In genomic region chr17:64781013-64781392, GRCh38 we compare ENCODE assay signal across 8 cellular contexts.
DNase-seq lines count a peak whose midpoint lies in the region; ATAC-seq and TF ChIP-seq lines count a peak whose summit lies in the region.

No MANE protein-coding gene starts in this region.

- H3K9me3 Mint-ChIP-seq in activated CD8-positive, alpha-beta T cell treated with anti-CD3 and anti-CD28 coated beads for 36 hours: no peaks in the 10 kb centered on the region

- peak overlapping the region; percentile 97 for H3K4me2 ChIP-seq in smooth muscle cell

- H3K4me1 Mint-ChIP-seq in activated CD8-positive, alpha-beta T cell treated with anti-CD3 and anti-CD28 coated beads for 36 hours (ENCODE audit: low read depth): peaks cover 36% of the 10 kb centered on the region

- DNase-seq in DMS53 (lab: John Stamatoyannopoulos, UW): peak; percentile 60
- no peak for DNase-seq in DMS53 treated with DMSO at 0.1 percent for 48 hours (lab: John Stamatoyannopoulos, UW; ENCODE audit: unreplicated experiment)
- DNase-seq in activated CD8-positive, alpha-beta T cell treated with anti-CD3 and anti-CD28 coated beads for 36 hours: no peak
- peak; percentile 43 for DNase-seq in left ventricle myocardium superior
- DNase-seq in smooth muscle cell (lab: John Stamatoyannopoulos, UW; ENCODE audit: unreplicated experiment): no peak
- DNase-seq in stimulated activated CD4-positive, alpha-beta T cell treated with anti-CD3 and anti-CD28 coated beads, Interleukin-12 subunit alpha, Interleukin-12 subunit beta, amount 100 ng/mL, for 4 hours: no peak
- no peak for DNase-seq in effector CD4-positive, alpha-beta T cell
- no peak for DNase-seq in NCI-H146 (lab: John Stamatoyannopoulos, UW)

- H3K27ac ChIP-seq in smooth muscle cell (ENCODE audit: low read depth): peak overlapping the region; percentile 28

- H3K4me1 ChIP-seq in smooth muscle cell (ENCODE audit: low read depth): peaks cover 49% of the 10 kb centered on the region

- ATAC-seq in activated CD8-positive, alpha-beta T cell treated with anti-CD3 and anti-CD28 coated beads for 36 hours: no peak
- ATAC-seq in left ventricle myocardium superior: peak; percentile 2

- H3K4me3 Mint-ChIP-seq in activated CD8-positive, alpha-beta T cell treated with anti-CD3 and anti-CD28 coated beads for 36 hours: peak overlapping the region; percentile 73

- no peak overlapping the region for H3K27ac Mint-ChIP-seq in activated CD8-positive, alpha-beta T cell treated with anti-CD3 and anti-CD28 coated beads for 36 hours

- WGBS in smooth muscle cell (ENCODE audit: low lambda C conversion rate): 0% methylated on average over 19 of the region's 31 CpGs

- no peak for TF ChIP-seq CTCF in activated CD8-positive, alpha-beta T cell treated with anti-CD3 and anti-CD28 coated beads for 36 hours (IDR thresholded peaks at IDR 0.05)
- TF ChIP-seq CTCF in smooth muscle cell (IDR thresholded peaks at IDR 0.05; ENCODE audit: borderline replicate concordance, insufficient read depth, poor library complexity, severe bottlenecking): no peak

- no peaks in the 10 kb centered on the region for H3K36me3 Mint-ChIP-seq in activated CD8-positive, alpha-beta T cell treated with anti-CD3 and anti-CD28 coated beads for 36 hours (ENCODE audit: low read depth)

- CTCF ChIA-PET in activated CD8-positive, alpha-beta T cell treated with anti-CD3 and anti-CD28 coated beads for 36 hours (lab: Charles Lee): interaction anchor here (1.4 kb wide), 1 partner anchor 12 kb away, joined by 3 read pairs; no protein-coding TSS in a partner anchor

- peaks cover 11% of the 10 kb centered on the region for H4K20me1 ChIP-seq in smooth muscle cell (ENCODE audit: low read depth)

- H2AFZ ChIP-seq in smooth muscle cell (ENCODE audit: low read depth): no peak overlapping the region

- peak overlapping the region; percentile 35 for H3K9ac ChIP-seq in smooth muscle cell (ENCODE audit: low read depth)

- H3K27me3 Mint-ChIP-seq in activated CD8-positive, alpha-beta T cell treated with anti-CD3 and anti-CD28 coated beads for 36 hours: peaks cover 2% of the 10 kb centered on the region

- no peaks in the 10 kb centered on the region for H3K9me3 ChIP-seq in smooth muscle cell (replicated peaks; ENCODE audit: low read depth)

- H3K36me3 ChIP-seq in smooth muscle cell (ENCODE audit: low read depth): no peaks in the 10 kb centered on the region

- peaks cover 46% of the 10 kb centered on the region for H3K27me3 ChIP-seq in smooth muscle cell (ENCODE audit: low read depth)

- H3K4me3 ChIP-seq in smooth muscle cell: peak overlapping the region; percentile 54

- no peaks in the 10 kb centered on the region for H3K79me2 ChIP-seq in smooth muscle cell (ENCODE audit: low read depth)

- no peaks in the 10 kb centered on the region for H3F3A ChIP-seq in smooth muscle cell (ENCODE audit: low read depth)

- POLR2A ChIA-PET in activated CD8-positive, alpha-beta T cell treated with anti-CD3 and anti-CD28 coated beads for 36 hours (lab: Charles Lee): no interaction called here

- intact Hi-C loops in activated CD8-positive, alpha-beta T cell treated with anti-CD3 and anti-CD28 coated beads for 36 hours (cut with micrococcal nuclease): no loop called here
- intact Hi-C loops in left ventricle myocardium superior (cut with micrococcal nuclease): no loop called here

Comparison
In these comparisons a context has a peak if more than half of its experiments do, and no peak if none do; other contexts are left out.
1. DNase-seq: peak in DMS53 (single experiment) and left ventricle myocardium superior (single experiment); none in DMS53 treated with DMSO at 0.1 percent for 48 hours (single experiment), activated CD8-positive, alpha-beta T cell treated with anti-CD3 and anti-CD28 coated beads for 36 hours (single experiment), smooth muscle cell (single experiment), stimulated activated CD4-positive, alpha-beta T cell treated with anti-CD3 and anti-CD28 coated beads, Interleukin-12 subunit alpha, Interleukin-12 subunit beta, amount 100 ng/mL, for 4 hours (single experiment), effector CD4-positive, alpha-beta T cell (single experiment) and NCI-H146 (single experiment).